ENCODE assay signal across 1 cellular context in the genomic region with DNA sequence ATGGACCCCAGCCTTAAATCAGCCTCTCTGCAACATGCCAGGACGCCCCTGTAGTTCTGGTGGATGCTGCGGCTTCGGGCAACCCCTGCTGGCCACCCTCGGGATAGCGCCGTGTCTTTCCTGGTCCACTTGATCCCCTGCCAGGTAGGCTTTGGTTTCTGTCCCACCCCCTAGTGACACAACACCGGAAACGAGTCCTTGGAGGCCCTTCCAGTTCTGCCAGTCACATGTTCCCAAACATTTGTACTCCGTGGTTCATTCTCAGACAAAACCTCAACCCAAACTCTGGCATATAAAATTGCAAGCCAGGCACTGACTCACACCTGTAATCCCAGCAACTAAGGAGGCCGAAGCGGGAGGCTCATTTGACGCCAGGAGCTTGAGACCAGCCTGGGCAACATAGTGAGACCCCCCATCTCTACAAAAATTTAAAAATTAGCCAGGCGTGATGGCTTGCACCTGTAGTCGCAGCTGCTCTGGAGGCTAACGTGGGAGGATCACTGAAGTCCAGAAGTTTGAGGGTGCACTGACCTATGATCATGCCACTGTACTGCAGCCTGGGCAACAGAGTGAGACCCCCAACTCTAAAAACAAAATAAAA.
TF ChIP-seq lines count a peak whose summit lies in the region.

No MANE protein-coding gene starts in this region.

TF ChIP-seq in HCT116, 20 proteins besides CTCF, POLR2A, EP300 and RAD21 (continued from another document):
- TF ChIP-seq, protein P1, sequence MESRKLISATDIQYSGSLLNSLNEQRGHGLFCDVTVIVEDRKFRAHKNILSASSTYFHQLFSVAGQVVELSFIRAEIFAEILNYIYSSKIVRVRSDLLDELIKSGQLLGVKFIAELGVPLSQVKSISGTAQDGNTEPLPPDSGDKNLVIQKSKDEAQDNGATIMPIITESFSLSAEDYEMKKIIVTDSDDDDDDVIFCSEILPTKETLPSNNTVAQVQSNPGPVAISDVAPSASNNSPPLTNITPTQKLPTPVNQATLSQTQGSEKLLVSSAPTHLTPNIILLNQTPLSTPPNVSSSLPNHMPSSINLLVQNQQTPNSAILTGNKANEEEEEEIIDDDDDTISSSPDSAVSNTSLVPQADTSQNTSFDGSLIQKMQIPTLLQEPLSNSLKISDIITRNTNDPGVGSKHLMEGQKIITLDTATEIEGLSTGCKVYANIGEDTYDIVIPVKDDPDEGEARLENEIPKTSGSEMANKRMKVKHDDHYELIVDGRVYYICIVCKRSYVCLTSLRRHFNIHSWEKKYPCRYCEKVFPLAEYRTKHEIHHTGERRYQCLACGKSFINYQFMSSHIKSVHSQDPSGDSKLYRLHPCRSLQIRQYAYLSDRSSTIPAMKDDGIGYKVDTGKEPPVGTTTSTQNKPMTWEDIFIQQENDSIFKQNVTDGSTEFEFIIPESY (IDR thresholded peaks at IDR 0.05; ENCODE audit: extremely low read depth, insufficient replicate concordance, low read length), result no peak
- TF ChIP-seq, protein P2, sequence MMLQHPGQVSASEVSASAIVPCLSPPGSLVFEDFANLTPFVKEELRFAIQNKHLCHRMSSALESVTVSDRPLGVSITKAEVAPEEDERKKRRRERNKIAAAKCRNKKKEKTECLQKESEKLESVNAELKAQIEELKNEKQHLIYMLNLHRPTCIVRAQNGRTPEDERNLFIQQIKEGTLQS (IDR thresholded peaks at IDR 0.05), result no peak
- TF ChIP-seq ZFX (IDR thresholded peaks at IDR 0.05) (no peak), ZNF274 (IDR thresholded peaks at IDR 0.05; ENCODE audit: low read depth, low read length) (no peak), POLR2AphosphoS5 (IDR thresholded peaks at IDR 0.05; ENCODE audit: low read depth, low read length) (peak; percentile 70), JUND (IDR thresholded peaks at IDR 0.05) (no peak), TCF7L2 (IDR thresholded peaks at IDR 0.05; ENCODE audit: borderline replicate concordance, extremely low read depth, insufficient read depth, insufficient read length) (no peak)
